ENCODE assay signal across 22 cellular contexts in genomic region chr9:93726147-93726546, GRCh38.
"Had no signal": no experiment of that assay in that cellular context is flagged by ENCODE, and none has a peak within 500 bp of the region (broad histone marks: within the 10 kb centered on the region; RNA-seq: fewer than 3 reads in every experiment).

No MANE protein-coding gene starts in this region.

- H3K4me3 Mint-ChIP-seq: naive thymus-derived CD4-positive, alpha-beta T cell had no signal

- H3K4me1 ChIP-seq: esophagus squamous epithelium, gastrocnemius medialis, heart right ventricle, left lung, lower lobe of right lung had no signal

- DNase-seq: dermis blood vessel endothelial cell; dorsolateral prefrontal cortex; effector CD4-positive, alpha-beta T cell; effector memory CD4-positive, alpha-beta T cell; erythroblast; esophagus squamous epithelium; foreskin fibroblast; foreskin melanocyte; gastrocnemius medialis; glutamatergic neuron; head of caudate nucleus; heart right ventricle; hippocampal formation; left cardiac atrium; left lung; left ventricle myocardium superior; lower lobe of right lung; mesenchymal stem cell; midbrain; naive thymus-derived CD4-positive, alpha-beta T cell had no signal

- H3K9me3 ChIP-seq: gastrocnemius medialis had no signal

- H3K27ac ChIP-seq: coronary artery, dorsolateral prefrontal cortex, epithelial cell of prostate, esophagus squamous epithelium, gastrocnemius medialis, heart right ventricle, left lung, lower lobe of right lung had no signal

- H3K36me3 ChIP-seq: esophagus squamous epithelium, gastrocnemius medialis, heart right ventricle, left lung, lower lobe of right lung had no signal

- H3K27ac Mint-ChIP-seq: naive thymus-derived CD4-positive, alpha-beta T cell had no signal

- H3K4me3 ChIP-seq: coronary artery, dorsolateral prefrontal cortex, esophagus squamous epithelium, gastrocnemius medialis, heart right ventricle, left lung, lower lobe of right lung had no signal

- H3K4me1 Mint-ChIP-seq: naive thymus-derived CD4-positive, alpha-beta T cell had no signal
